In genomic region chr2:145007673-145008263, GRCh38 we compare ENCODE assay signal across 13 cellular contexts.
A peak's percentile ranks its signal among the peaks of the same experiment; 100 is the strongest.
DNase-seq lines count a peak whose midpoint lies in the region; ATAC-seq, FAIRE-seq and TF ChIP-seq lines count a peak whose summit lies in the region.
"Had no signal": no experiment of that assay in that cellular context is flagged by ENCODE, and none has a peak within 500 bp of the region (broad histone marks: within the 10 kb centered on the region; RNA-seq: fewer than 3 reads in every experiment).

No MANE protein-coding gene starts in this region.

- H3K4me1 ChIP-seq in fibroblast of lung (ENCODE audit: control insufficient read depth, extremely low read depth, insufficient read depth, low read length): peaks cover 5% of the 10 kb centered on the region
- H3K4me1 ChIP-seq: Peyer's patch had no signal

- H3K79me2 ChIP-seq in fibroblast of lung (ENCODE audit: control insufficient read depth, insufficient read depth, low read length): no peaks in the 10 kb centered on the region

- peak overlapping the region; percentile 79 for H3K4me2 ChIP-seq in fibroblast of lung (ENCODE audit: extremely low read depth, insufficient read depth, low read length)

- no peak for FAIRE-seq in RCC 7860 (lab: Jason Lieb, UNC)

- peak overlapping the region; percentile 61 for H2AFZ ChIP-seq in fibroblast of lung (ENCODE audit: low read length)

- no peaks in the 10 kb centered on the region for H3K27me3 Mint-ChIP-seq in osteocyte (ENCODE audit: unreplicated experiment)
- no peaks in the 10 kb centered on the region for H3K27me3 Mint-ChIP-seq in activated T-cell treated with anti-CD3 and anti-CD28 coated beads, Interleukin-2, amount 50 U/mL, for 24 hours
- H3K27me3 Mint-ChIP-seq: activated CD4-positive, alpha-beta T cell treated with anti-CD3 and anti-CD28 coated beads for 36 hours; activated naive CD4-positive, alpha-beta T cell treated with anti-CD3 and anti-CD28 coated beads, Interleukin-2, amount 50 U/mL, for 24 hours had no signal

- H3K9ac ChIP-seq in fibroblast of lung (ENCODE audit: insufficient read depth, low read length): peak overlapping the region; percentile 10

- peaks cover 41% of the 10 kb centered on the region for H3K4me1 Mint-ChIP-seq in osteocyte (ENCODE audit: unreplicated experiment)
- H3K4me1 Mint-ChIP-seq in activated T-cell treated with anti-CD3 and anti-CD28 coated beads, Interleukin-2, amount 50 U/mL, for 24 hours (ENCODE audit: low read depth): no peaks in the 10 kb centered on the region
- H3K4me1 Mint-ChIP-seq: activated CD4-positive, alpha-beta T cell treated with anti-CD3 and anti-CD28 coated beads for 36 hours; activated naive CD4-positive, alpha-beta T cell treated with anti-CD3 and anti-CD28 coated beads, Interleukin-2, amount 50 U/mL, for 24 hours; CD8-positive, alpha-beta memory T cell had no signal

- H3K36me3 ChIP-seq in fibroblast of lung (ENCODE audit: control insufficient read depth, insufficient read depth, low read length): no peaks in the 10 kb centered on the region
- H3K36me3 ChIP-seq: esophagus squamous epithelium, Peyer's patch had no signal

- no peaks in the 10 kb centered on the region for H4K20me1 ChIP-seq in fibroblast of lung (ENCODE audit: control insufficient read depth, extremely low read depth, insufficient read depth, low read length)

- no peaks in the 10 kb centered on the region for H3K9me3 ChIP-seq in fibroblast of lung (ENCODE audit: control insufficient read depth, insufficient read depth, low read depth, low read length)
- H3K9me3 ChIP-seq: esophagus squamous epithelium, Peyer's patch had no signal

- DNase-seq in AG20443 (ENCODE audit: low spot score) (peak; percentile 59), RCC 7860 (ENCODE audit: low spot score) (peak; percentile 64), fibroblast of lung (ENCODE audit: low read depth in 2 of 2) (peak; percentile 47 to 77), osteocyte (ENCODE audit: extremely low spot score, unreplicated experiment) (no peak), DMS114 treated with DMSO at 0.1 percent for 48 hours (lab: John Stamatoyannopoulos, UW; ENCODE audit: unreplicated experiment) (no peak), NCI-H2227 (lab: John Stamatoyannopoulos, UW; ENCODE audit: unreplicated experiment) (no peak)
- DNase-seq in activated T-cell treated with anti-CD3 and anti-CD28 coated beads, Interleukin-2, amount 50 U/mL, for 24 hours: no peak
- DNase-seq: activated CD4-positive, alpha-beta T cell treated with anti-CD3 and anti-CD28 coated beads for 36 hours; CD8-positive, alpha-beta memory T cell; esophagus squamous epithelium; Peyer's patch had no signal

- TF ChIP-seq CTCF in fibroblast of lung (conservative IDR thresholded peaks at IDR 0.05 in 1 of 2, IDR thresholded peaks at IDR 0.05 in 1 of 2; ENCODE audit: low read depth in 1 of 2, low read length in 2 of 2) (no peak), osteocyte (IDR thresholded peaks at IDR 0.05) (no peak)

- no peaks in the 10 kb centered on the region for H3K9me3 Mint-ChIP-seq in osteocyte (ENCODE audit: unreplicated experiment)
- peaks cover 2% of the 10 kb centered on the region for H3K9me3 Mint-ChIP-seq in activated T-cell treated with anti-CD3 and anti-CD28 coated beads, Interleukin-2, amount 50 U/mL, for 24 hours
- H3K9me3 Mint-ChIP-seq: activated naive CD4-positive, alpha-beta T cell treated with anti-CD3 and anti-CD28 coated beads, Interleukin-2, amount 50 U/mL, for 24 hours; CD8-positive, alpha-beta memory T cell had no signal

- no peaks in the 10 kb centered on the region for H3K36me3 Mint-ChIP-seq in osteocyte (ENCODE audit: unreplicated experiment)
- no peaks in the 10 kb centered on the region for H3K36me3 Mint-ChIP-seq in activated T-cell treated with anti-CD3 and anti-CD28 coated beads, Interleukin-2, amount 50 U/mL, for 24 hours (ENCODE audit: low read depth)
- H3K36me3 Mint-ChIP-seq: activated naive CD4-positive, alpha-beta T cell treated with anti-CD3 and anti-CD28 coated beads, Interleukin-2, amount 50 U/mL, for 24 hours; CD8-positive, alpha-beta memory T cell had no signal

- H3K27me3 ChIP-seq in fibroblast of lung (ENCODE audit: control insufficient read depth, insufficient read depth, low read length): no peaks in the 10 kb centered on the region
- H3K27me3 ChIP-seq: Peyer's patch had no signal

- H3K27ac Mint-ChIP-seq in osteocyte (ENCODE audit: unreplicated experiment): peak overlapping the region; percentile 97
- no peak overlapping the region for H3K27ac Mint-ChIP-seq in activated T-cell treated with anti-CD3 and anti-CD28 coated beads, Interleukin-2, amount 50 U/mL, for 24 hours
- H3K27ac Mint-ChIP-seq: activated CD4-positive, alpha-beta T cell treated with anti-CD3 and anti-CD28 coated beads for 36 hours; activated naive CD4-positive, alpha-beta T cell treated with anti-CD3 and anti-CD28 coated beads, Interleukin-2, amount 50 U/mL, for 24 hours; CD8-positive, alpha-beta memory T cell had no signal

- H3K27ac ChIP-seq in fibroblast of lung (ENCODE audit: insufficient read depth, low read length): peak overlapping the region; percentile 64
- H3K27ac ChIP-seq: Peyer's patch had no signal

- peak overlapping the region in 1 of 4 experiments; percentile 43 for H3K4me3 ChIP-seq in fibroblast of lung (replicated peaks in 1 of 4; ENCODE audit: control extremely low read depth in 1 of 4, insufficient read depth in 1 of 4, low read depth in 3 of 4, low read length in 4 of 4)
- H3K4me3 ChIP-seq: Peyer's patch had no signal

- no peak for ATAC-seq in HG02981 (IDR thresholded peaks at IDR 0.05; ENCODE audit: unreplicated experiment)
- ATAC-seq: activated CD4-positive, alpha-beta T cell treated with anti-CD3 and anti-CD28 coated beads for 36 hours had no signal

- H3K4me3 Mint-ChIP-seq in osteocyte (ENCODE audit: unreplicated experiment): peak overlapping the region; percentile 55
- H3K4me3 Mint-ChIP-seq in activated T-cell treated with anti-CD3 and anti-CD28 coated beads, Interleukin-2, amount 50 U/mL, for 24 hours: no peak overlapping the region
- H3K4me3 Mint-ChIP-seq: activated CD4-positive, alpha-beta T cell treated with anti-CD3 and anti-CD28 coated beads for 36 hours; activated naive CD4-positive, alpha-beta T cell treated with anti-CD3 and anti-CD28 coated beads, Interleukin-2, amount 50 U/mL, for 24 hours; CD8-positive, alpha-beta memory T cell had no signal

Comparison
In these comparisons a context has a peak if more than half of its experiments do, and no peak if none do; other contexts are left out.
1. DNase-seq: peak in AG20443 (single experiment), RCC 7860 (single experiment) and fibroblast of lung (2 of 2); none in osteocyte (single experiment), DMS114 treated with DMSO at 0.1 percent for 48 hours (single experiment), activated T-cell treated with anti-CD3 and anti-CD28 coated beads, Interleukin-2, amount 50 U/mL, for 24 hours (single experiment) and NCI-H2227 (single experiment).